1 cellular context compared by ENCODE assay signal in the genomic region with DNA sequence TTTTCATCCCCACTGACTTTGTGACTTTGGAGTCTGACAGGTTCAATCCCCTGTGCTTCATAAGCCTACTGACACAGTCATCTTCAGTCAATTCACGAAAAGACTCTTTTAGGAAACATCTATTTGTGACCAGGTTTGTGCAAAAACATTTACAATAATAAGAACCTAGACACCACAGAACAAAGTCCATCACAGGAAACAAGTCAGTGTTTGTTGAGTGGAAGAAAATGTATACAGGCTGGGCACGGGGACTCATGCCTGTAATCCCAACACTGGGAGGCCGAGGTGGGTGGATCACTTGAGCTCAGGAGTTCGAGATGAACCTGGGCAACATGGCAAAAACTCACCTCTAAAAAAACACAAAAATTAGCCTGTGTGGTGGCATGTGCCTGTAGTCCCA.
TF ChIP-seq lines count a peak whose summit lies in the region.

No MANE protein-coding gene starts in this region.

TF ChIP-seq in HepG2, 621 proteins besides CTCF, POLR2A, EP300 and RAD21 (continued from another document and continues in another):
- no peak for TF ChIP-seq REPIN1 (CRISPR knock-in tag; IDR thresholded peaks at IDR 0.05; ENCODE audit: borderline replicate concordance, low read depth)
- no peak for TF ChIP-seq ELF1 (CRISPR knock-in tag; IDR thresholded peaks at IDR 0.05)
- TF ChIP-seq ZNF567 (CRISPR knock-in tag; IDR thresholded peaks at IDR 0.05; ENCODE audit: borderline replicate concordance) = no peak
- TF ChIP-seq ZFYVE20 (CRISPR knock-in tag; IDR thresholded peaks at IDR 0.05; ENCODE audit: borderline replicate concordance, low read depth) = no peak
- TF ChIP-seq, protein P1, sequence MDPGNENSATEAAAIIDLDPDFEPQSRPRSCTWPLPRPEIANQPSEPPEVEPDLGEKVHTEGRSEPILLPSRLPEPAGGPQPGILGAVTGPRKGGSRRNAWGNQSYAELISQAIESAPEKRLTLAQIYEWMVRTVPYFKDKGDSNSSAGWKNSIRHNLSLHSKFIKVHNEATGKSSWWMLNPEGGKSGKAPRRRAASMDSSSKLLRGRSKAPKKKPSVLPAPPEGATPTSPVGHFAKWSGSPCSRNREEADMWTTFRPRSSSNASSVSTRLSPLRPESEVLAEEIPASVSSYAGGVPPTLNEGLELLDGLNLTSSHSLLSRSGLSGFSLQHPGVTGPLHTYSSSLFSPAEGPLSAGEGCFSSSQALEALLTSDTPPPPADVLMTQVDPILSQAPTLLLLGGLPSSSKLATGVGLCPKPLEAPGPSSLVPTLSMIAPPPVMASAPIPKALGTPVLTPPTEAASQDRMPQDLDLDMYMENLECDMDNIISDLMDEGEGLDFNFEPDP (CRISPR knock-in tag; conservative IDR thresholded peaks at IDR 0.05) = no peak
- no peak for TF ChIP-seq SIN3A (IDR thresholded peaks at IDR 0.05; ENCODE audit: borderline replicate concordance, low read depth, low read length)
- TF ChIP-seq, protein P2, sequence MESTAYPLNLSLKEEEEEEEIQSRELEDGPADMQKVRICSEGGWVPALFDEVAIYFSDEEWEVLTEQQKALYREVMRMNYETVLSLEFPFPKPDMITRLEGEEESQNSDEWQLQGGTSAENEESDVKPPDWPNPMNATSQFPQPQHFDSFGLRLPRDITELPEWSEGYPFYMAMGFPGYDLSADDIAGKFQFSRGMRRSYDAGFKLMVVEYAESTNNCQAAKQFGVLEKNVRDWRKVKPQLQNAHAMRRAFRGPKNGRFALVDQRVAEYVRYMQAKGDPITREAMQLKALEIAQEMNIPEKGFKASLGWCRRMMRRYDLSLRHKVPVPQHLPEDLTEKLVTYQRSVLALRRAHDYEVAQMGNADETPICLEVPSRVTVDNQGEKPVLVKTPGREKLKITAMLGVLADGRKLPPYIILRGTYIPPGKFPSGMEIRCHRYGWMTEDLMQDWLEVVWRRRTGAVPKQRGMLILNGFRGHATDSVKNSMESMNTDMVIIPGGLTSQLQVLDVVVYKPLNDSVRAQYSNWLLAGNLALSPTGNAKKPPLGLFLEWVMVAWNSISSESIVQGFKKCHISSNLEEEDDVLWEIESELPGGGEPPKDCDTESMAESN (CRISPR knock-in tag; conservative IDR thresholded peaks at IDR 0.05) = no peak
- TF ChIP-seq, protein P3, sequence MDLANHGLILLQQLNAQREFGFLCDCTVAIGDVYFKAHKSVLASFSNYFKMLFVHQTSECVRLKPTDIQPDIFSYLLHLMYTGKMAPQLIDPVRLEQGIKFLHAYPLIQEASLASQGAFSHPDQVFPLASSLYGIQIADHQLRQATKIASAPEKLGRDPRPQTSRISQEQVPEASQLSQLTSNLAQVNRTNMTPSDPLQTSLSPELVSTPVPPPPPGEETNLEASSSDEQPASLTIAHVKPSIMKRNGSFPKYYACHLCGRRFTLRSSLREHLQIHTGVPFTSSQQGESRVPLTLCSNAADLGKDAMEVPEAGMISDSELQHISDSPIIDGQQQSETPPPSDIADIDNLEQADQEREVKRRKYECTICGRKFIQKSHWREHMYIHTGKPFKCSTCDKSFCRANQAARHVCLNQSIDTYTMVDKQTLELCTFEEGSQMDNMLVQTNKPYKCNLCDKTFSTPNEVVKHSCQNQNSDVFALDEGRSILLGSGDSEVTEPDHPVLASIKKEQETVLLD (CRISPR knock-in tag; IDR thresholded peaks at IDR 0.05; ENCODE audit: low read depth) = no peak
- TF ChIP-seq HOXA7 (CRISPR knock-in tag; IDR thresholded peaks at IDR 0.05) = no peak
- no peak for TF ChIP-seq ZBTB21 (CRISPR knock-in tag; IDR thresholded peaks at IDR 0.05)
- no peak for TF ChIP-seq ZSCAN21 (CRISPR knock-in tag; IDR thresholded peaks at IDR 0.05; ENCODE audit: borderline replicate concordance)
- TF ChIP-seq GABPB1 (CRISPR knock-in tag; IDR thresholded peaks at IDR 0.05) = 0 out of 2 replicates have a peak, but pooled peaks have one; percentile 9
- TF ChIP-seq MED1 (CRISPR knock-in tag; IDR thresholded peaks at IDR 0.05) = peak; percentile 68; the same call in 1 of the 2 replicates
- TF ChIP-seq ZNF546 (CRISPR knock-in tag; conservative IDR thresholded peaks at IDR 0.05) = no peak
- no peak for TF ChIP-seq ZBTB8A (CRISPR knock-in tag; IDR thresholded peaks at IDR 0.05; ENCODE audit: borderline replicate concordance, low read depth)
- no peak for TF ChIP-seq NR2C2 (CRISPR knock-in tag; IDR thresholded peaks at IDR 0.05; ENCODE audit: borderline replicate concordance)
- TF ChIP-seq, protein P4, sequence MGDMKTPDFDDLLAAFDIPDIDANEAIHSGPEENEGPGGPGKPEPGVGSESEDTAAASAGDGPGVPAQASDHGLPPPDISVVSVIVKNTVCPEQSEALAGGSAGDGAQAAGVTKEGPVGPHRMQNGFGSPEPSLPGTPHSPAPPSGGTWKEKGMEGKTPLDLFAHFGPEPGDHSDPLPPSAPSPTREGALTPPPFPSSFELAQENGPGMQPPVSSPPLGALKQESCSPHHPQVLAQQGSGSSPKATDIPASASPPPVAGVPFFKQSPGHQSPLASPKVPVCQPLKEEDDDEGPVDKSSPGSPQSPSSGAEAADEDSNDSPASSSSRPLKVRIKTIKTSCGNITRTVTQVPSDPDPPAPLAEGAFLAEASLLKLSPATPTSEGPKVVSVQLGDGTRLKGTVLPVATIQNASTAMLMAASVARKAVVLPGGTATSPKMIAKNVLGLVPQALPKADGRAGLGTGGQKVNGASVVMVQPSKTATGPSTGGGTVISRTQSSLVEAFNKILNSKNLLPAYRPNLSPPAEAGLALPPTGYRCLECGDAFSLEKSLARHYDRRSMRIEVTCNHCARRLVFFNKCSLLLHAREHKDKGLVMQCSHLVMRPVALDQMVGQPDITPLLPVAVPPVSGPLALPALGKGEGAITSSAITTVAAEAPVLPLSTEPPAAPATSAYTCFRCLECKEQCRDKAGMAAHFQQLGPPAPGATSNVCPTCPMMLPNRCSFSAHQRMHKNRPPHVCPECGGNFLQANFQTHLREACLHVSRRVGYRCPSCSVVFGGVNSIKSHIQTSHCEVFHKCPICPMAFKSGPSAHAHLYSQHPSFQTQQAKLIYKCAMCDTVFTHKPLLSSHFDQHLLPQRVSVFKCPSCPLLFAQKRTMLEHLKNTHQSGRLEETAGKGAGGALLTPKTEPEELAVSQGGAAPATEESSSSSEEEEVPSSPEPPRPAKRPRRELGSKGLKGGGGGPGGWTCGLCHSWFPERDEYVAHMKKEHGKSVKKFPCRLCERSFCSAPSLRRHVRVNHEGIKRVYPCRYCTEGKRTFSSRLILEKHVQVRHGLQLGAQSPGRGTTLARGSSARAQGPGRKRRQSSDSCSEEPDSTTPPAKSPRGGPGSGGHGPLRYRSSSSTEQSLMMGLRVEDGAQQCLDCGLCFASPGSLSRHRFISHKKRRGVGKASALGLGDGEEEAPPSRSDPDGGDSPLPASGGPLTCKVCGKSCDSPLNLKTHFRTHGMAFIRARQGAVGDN (CRISPR knock-in tag; IDR thresholded peaks at IDR 0.05) = no peak
- TF ChIP-seq, protein P5, sequence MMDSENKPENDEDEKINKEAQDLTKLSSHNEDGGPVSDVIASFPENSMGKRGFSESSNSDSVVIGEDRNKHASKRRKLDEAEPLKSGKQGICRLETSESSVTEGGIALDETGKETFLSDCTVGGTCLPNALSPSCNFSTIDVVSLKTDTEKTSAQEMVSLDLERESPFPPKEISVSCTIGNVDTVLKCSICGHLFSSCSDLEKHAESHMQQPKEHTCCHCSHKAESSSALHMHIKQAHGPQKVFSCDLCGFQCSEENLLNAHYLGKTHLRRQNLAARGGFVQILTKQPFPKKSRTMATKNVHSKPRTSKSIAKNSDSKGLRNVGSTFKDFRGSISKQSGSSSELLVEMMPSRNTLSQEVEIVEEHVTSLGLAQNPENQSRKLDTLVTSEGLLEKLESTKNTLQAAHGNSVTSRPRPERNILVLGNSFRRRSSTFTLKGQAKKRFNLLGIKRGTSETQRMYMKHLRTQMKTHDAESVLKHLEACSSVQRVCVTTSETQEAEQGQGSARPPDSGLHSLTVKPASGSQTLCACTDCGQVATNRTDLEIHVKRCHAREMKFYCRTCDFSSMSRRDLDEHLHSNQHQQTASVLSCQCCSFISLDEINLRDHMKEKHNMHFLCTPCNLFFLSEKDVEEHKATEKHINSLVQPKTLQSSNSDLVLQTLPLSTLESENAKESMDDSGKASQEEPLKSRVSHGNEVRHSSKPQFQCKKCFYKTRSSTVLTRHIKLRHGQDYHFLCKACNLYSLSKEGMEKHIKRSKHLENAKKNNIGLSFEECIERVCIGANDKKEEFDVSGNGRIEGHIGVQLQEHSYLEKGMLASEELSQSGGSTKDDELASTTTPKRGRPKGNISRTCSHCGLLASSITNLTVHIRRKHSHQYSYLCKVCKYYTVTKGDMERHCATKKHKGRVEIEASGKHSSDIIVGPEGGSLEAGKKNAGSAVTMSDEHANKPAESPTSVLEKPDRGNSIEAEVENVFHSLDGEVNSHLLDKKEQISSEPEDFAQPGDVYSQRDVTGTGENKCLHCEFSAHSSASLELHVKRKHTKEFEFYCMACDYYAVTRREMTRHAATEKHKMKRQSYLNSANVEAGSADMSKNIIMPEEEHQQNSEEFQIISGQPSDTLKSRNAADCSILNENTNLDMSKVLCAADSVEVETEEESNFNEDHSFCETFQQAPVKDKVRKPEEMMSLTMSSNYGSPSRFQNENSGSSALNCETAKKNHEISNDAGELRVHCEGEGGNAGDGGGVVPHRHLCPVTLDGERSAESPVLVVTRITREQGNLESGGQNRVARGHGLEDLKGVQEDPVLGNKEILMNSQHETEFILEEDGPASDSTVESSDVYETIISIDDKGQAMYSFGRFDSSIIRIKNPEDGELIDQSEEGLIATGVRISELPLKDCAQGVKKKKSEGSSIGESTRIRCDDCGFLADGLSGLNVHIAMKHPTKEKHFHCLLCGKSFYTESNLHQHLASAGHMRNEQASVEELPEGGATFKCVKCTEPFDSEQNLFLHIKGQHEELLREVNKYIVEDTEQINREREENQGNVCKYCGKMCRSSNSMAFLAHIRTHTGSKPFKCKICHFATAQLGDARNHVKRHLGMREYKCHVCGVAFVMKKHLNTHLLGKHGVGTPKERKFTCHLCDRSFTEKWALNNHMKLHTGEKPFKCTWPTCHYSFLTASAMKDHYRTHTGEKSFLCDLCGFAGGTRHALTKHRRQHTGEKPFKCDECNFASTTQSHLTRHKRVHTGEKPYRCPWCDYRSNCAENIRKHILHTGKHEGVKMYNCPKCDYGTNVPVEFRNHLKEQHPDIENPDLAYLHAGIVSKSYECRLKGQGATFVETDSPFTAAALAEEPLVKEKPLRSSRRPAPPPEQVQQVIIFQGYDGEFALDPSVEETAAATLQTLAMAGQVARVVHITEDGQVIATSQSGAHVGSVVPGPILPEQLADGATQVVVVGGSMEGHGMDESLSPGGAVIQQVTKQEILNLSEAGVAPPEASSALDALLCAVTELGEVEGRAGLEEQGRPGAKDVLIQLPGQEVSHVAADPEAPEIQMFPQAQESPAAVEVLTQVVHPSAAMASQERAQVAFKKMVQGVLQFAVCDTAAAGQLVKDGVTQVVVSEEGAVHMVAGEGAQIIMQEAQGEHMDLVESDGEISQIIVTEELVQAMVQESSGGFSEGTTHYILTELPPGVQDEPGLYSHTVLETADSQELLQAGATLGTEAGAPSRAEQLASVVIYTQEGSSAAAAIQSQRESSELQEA (CRISPR knock-in tag; IDR thresholded peaks at IDR 0.05; ENCODE audit: not compliant biosample characterization) = no peak
- TF ChIP-seq SP4 (CRISPR knock-in tag; IDR thresholded peaks at IDR 0.05) = no peak
- TF ChIP-seq MAF1 (CRISPR knock-in tag; IDR thresholded peaks at IDR 0.05; ENCODE audit: borderline replicate concordance) = no peak
- TF ChIP-seq RFX5 (IDR thresholded peaks at IDR 0.05; ENCODE audit: low read depth, low read length) = no peak
- TF ChIP-seq MIER2 (CRISPR knock-in tag; IDR thresholded peaks at IDR 0.05) = 0 out of 2 replicates have a peak, but pooled peaks have one; percentile 40
- TF ChIP-seq MEF2D (CRISPR knock-in tag; IDR thresholded peaks at IDR 0.05) = 0 out of 2 replicates have a peak, but pooled peaks have one; percentile 39
- TF ChIP-seq, protein P6, sequence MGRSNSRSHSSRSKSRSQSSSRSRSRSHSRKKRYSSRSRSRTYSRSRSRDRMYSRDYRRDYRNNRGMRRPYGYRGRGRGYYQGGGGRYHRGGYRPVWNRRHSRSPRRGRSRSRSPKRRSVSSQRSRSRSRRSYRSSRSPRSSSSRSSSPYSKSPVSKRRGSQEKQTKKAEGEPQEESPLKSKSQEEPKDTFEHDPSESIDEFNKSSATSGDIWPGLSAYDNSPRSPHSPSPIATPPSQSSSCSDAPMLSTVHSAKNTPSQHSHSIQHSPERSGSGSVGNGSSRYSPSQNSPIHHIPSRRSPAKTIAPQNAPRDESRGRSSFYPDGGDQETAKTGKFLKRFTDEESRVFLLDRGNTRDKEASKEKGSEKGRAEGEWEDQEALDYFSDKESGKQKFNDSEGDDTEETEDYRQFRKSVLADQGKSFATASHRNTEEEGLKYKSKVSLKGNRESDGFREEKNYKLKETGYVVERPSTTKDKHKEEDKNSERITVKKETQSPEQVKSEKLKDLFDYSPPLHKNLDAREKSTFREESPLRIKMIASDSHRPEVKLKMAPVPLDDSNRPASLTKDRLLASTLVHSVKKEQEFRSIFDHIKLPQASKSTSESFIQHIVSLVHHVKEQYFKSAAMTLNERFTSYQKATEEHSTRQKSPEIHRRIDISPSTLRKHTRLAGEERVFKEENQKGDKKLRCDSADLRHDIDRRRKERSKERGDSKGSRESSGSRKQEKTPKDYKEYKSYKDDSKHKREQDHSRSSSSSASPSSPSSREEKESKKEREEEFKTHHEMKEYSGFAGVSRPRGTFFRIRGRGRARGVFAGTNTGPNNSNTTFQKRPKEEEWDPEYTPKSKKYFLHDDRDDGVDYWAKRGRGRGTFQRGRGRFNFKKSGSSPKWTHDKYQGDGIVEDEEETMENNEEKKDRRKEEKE (IDR thresholded peaks at IDR 0.05) = no peak
- no peak for TF ChIP-seq ISL2 (CRISPR knock-in tag; IDR thresholded peaks at IDR 0.05)
- no peak for TF ChIP-seq CREB1 (IDR thresholded peaks at IDR 0.05)
- TF ChIP-seq CREB1 (CRISPR knock-in tag; IDR thresholded peaks at IDR 0.05) = no peak; the same call in 1 of the 2 replicates
- TF ChIP-seq, protein P7, sequence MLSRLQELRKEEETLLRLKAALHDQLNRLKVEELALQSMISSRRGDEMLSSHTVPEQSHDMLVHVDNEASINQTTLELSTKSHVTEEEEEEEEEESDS (CRISPR knock-in tag; IDR thresholded peaks at IDR 0.05; ENCODE audit: borderline replicate concordance) = no peak
- no peak for TF ChIP-seq RNF2 (conservative IDR thresholded peaks at IDR 0.05; ENCODE audit: low read depth)
- 0 out of 2 replicates have a peak, but pooled peaks have one; percentile 34 for TF ChIP-seq ZNF558 (CRISPR knock-in tag; IDR thresholded peaks at IDR 0.05; ENCODE audit: borderline replicate concordance)
- TF ChIP-seq STAT5B (CRISPR knock-in tag; IDR thresholded peaks at IDR 0.05) = no peak
- no peak for TF ChIP-seq IRX3 (CRISPR knock-in tag; IDR thresholded peaks at IDR 0.05; ENCODE audit: borderline replicate concordance, low read depth)
- TF ChIP-seq ZNF570 (CRISPR knock-in tag; IDR thresholded peaks at IDR 0.05; ENCODE audit: borderline replicate concordance) = no peak
- TF ChIP-seq ZNF562 (CRISPR knock-in tag; IDR thresholded peaks at IDR 0.05; ENCODE audit: borderline replicate concordance) = no peak
